Comparison of ENCODE assay signal across 18 cellular contexts in genomic region chr1:74388855-74389254, GRCh38.
DNase-seq lines count a peak whose midpoint lies in the region; ATAC-seq, FAIRE-seq and TF ChIP-seq lines count a peak whose summit lies in the region.
"Had no signal": no experiment of that assay in that cellular context is flagged by ENCODE, and none has a peak within 500 bp of the region (broad histone marks: within the 10 kb centered on the region; RNA-seq: fewer than 3 reads in every experiment).

No MANE protein-coding gene starts in this region.

- H4K91ac ChIP-seq in H1 (replicated peaks; ENCODE audit: insufficient read length, low read length) (no peak overlapping the region), trophoblast cell (ENCODE audit: low read depth, low read length) (no peak overlapping the region)

- H3K4me3 ChIP-seq in GM23338 (no peak overlapping the region), H1 (ENCODE audit: extremely low read depth in 1 of 4, insufficient read depth in 2 of 4, low read depth in 3 of 4, low read length in 4 of 4) (no peak overlapping the region), trophoblast cell (ENCODE audit: low read depth, low read length) (no peak overlapping the region), colonic mucosa (no peak overlapping the region)
- H3K4me3 ChIP-seq: GM12878 had no signal

- no peak overlapping the region for H4K5ac ChIP-seq in H1 (ENCODE audit: insufficient read length, low read depth, low read length)

- TF ChIP-seq EP300 in H1 (IDR thresholded peaks at IDR 0.05; ENCODE audit: borderline replicate concordance in 1 of 2, low read depth in 2 of 2, low read length in 2 of 2): no peak

- no peaks in the 10 kb centered on the region for H3K23me2 ChIP-seq in H1 (ENCODE audit: low read depth, low read length)

- no peak overlapping the region for H2AK5ac ChIP-seq in H1 (ENCODE audit: low read depth, low read length)
- H2AK5ac ChIP-seq in trophoblast cell (ENCODE audit: low read length): no peak overlapping the region

- H3K23ac ChIP-seq in H1 (ENCODE audit: insufficient read length): no peak overlapping the region
- no peak overlapping the region for H3K23ac ChIP-seq in trophoblast cell (ENCODE audit: low read length)

- H3K36me3 ChIP-seq in GM23338 (ENCODE audit: insufficient read depth): no peaks in the 10 kb centered on the region
- H3K36me3 ChIP-seq in H1 (ENCODE audit: control insufficient read depth in 2 of 4, insufficient read depth in 4 of 4, low read length in 3 of 4): no peaks in the 10 kb centered on the region
- H3K36me3 ChIP-seq in trophoblast cell (ENCODE audit: control insufficient read depth in 1 of 2, insufficient read depth in 2 of 2, low read length in 2 of 2): no peaks in the 10 kb centered on the region
- H3K36me3 ChIP-seq in colonic mucosa: no peaks in the 10 kb centered on the region

- H3K27ac ChIP-seq in GM23338 (ENCODE audit: low read depth) (no peak overlapping the region), H1 (ENCODE audit: low read depth, low read length) (no peak overlapping the region), trophoblast cell (ENCODE audit: low read depth, low read length) (no peak overlapping the region), colonic mucosa (no peak overlapping the region)

- intact Hi-C loops in left ventricle myocardium superior (cut with micrococcal nuclease) (no loop called here), colonic mucosa (cut with DNase I) (no loop called here)

- H3K27me3 ChIP-seq in GM23338 (ENCODE audit: insufficient read depth) (no peaks in the 10 kb centered on the region), H1 (replicated peaks in 1 of 4; ENCODE audit: control insufficient read depth in 3 of 4, extremely low read depth in 1 of 4, insufficient read depth in 3 of 4, low read length in 3 of 4) (no peaks in the 10 kb centered on the region), trophoblast cell (ENCODE audit: insufficient read depth, low read length) (no peaks in the 10 kb centered on the region), colonic mucosa (no peaks in the 10 kb centered on the region)

- H2BK15ac ChIP-seq in H1 (ENCODE audit: low read length): 0 out of 2 replicates have a peak overlapping the region, but pooled peaks have one; percentile 40

- H3K4me3 Mint-ChIP-seq in GM23338 (no peak overlapping the region), immature natural killer cell (no peak overlapping the region)
- H3K4me3 Mint-ChIP-seq: B cell; CD4-positive, alpha-beta T cell; HFFc6 had no signal

- no peak overlapping the region for H4K12ac ChIP-seq in trophoblast cell (ENCODE audit: low read depth, low read length)

- DNase-seq in GM23338 (ENCODE audit: low spot score): no peak
- no peak for DNase-seq in H1 (ENCODE audit: low read depth in 1 of 2, low spot score in 2 of 2)
- DNase-seq in left ventricle myocardium superior: no peak
- DNase-seq in trophoblast cell: peak; percentile 6 to 52
- no peak for DNase-seq in NCI-H1694 treated with DMSO at 0.1 percent for 48 hours (lab: John Stamatoyannopoulos, UW)
- DNase-seq in immature natural killer cell: no peak
- DNase-seq in colonic mucosa: no peak
- DNase-seq: C1 segment of cervical spinal cord; Calu3; CD4-positive, alpha-beta T cell; DMS 273 treated with DMSO at 0.1 percent for 48 hours; HCEC 1CT; HFFc6 had no signal

- no peaks in the 10 kb centered on the region for H3K9me3 ChIP-seq in H1 (ENCODE audit: insufficient read depth in 2 of 2, low read depth in 1 of 2, low read length in 1 of 2)
- no peaks in the 10 kb centered on the region for H3K9me3 ChIP-seq in trophoblast cell (ENCODE audit: insufficient read depth, low read depth, low read length)
- no peaks in the 10 kb centered on the region for H3K9me3 ChIP-seq in colonic mucosa

- H3K56ac ChIP-seq in H1 (replicated peaks; ENCODE audit: insufficient read length, low read depth, low read length): no peak overlapping the region

- H3K79me2 ChIP-seq in GM23338 (replicated peaks; ENCODE audit: insufficient read depth) (no peaks in the 10 kb centered on the region), H1 (ENCODE audit: control insufficient read depth in 1 of 2, insufficient read depth in 2 of 2, low read length in 2 of 2) (no peaks in the 10 kb centered on the region), trophoblast cell (ENCODE audit: control insufficient read depth, insufficient read depth, low read length, poor library complexity) (no peaks in the 10 kb centered on the region)

- 97% methylated on average over 2 of the region's 2 CpGs; no CpG with 5 or more reads in 1 of the 2 experiments for WGBS in H1 (ENCODE audit: extremely low coverage in 1 of 2, insufficient coverage in 1 of 2, insufficient read length in 1 of 2, insufficient replicate concordance in 2 of 2, low coverage in 1 of 2, low lambda C conversion rate in 2 of 2, missing lambda C conversion rate in 1 of 2), 2 experiments
- WGBS in trophoblast cell (ENCODE audit: extremely low coverage, insufficient coverage, insufficient read length): no CpG with 5 or more reads among the region's 2 CpGs

- H3K9me2 ChIP-seq in GM23338 (ENCODE audit: insufficient read depth): no peaks in the 10 kb centered on the region

- no peak for TF ChIP-seq RAD21 in H1 (IDR thresholded peaks at IDR 0.05 in 1 of 2, conservative IDR thresholded peaks at IDR 0.05 in 1 of 2; ENCODE audit: low read depth in 2 of 2, low read length in 2 of 2)

- H3K4me1 ChIP-seq in GM23338 (ENCODE audit: insufficient read depth): peaks cover 11% of the 10 kb centered on the region
- H3K4me1 ChIP-seq in H1 (replicated peaks in 1 of 4; ENCODE audit: control insufficient read depth in 3 of 4, insufficient read depth in 4 of 4, low read length in 3 of 4): peaks cover 0 to 6% (median 3%) of the 10 kb centered on the region in 4 experiments; a peak in 2 of 7 replicates
- peaks cover 4 to 10% of the 10 kb centered on the region in 2 experiments for H3K4me1 ChIP-seq in trophoblast cell (ENCODE audit: control insufficient read depth in 1 of 2, insufficient read depth in 2 of 2, low read length in 2 of 2)
- H3K4me1 ChIP-seq in colonic mucosa: no peaks in the 10 kb centered on the region

- no peak for FAIRE-seq in H1 (lab: Jason Lieb, UNC)
- FAIRE-seq: A204.1, GM12878, HepG2, HTR-8/SVneo had no signal

- TF ChIP-seq CTCF in GM23338 (conservative IDR thresholded peaks at IDR 0.05; ENCODE audit: low read depth in 2 of 2) (no peak), H1 (IDR thresholded peaks at IDR 0.05; ENCODE audit: control extremely low read depth in 1 of 3, insufficient read depth in 1 of 3, low read depth in 1 of 3, low read length in 3 of 3) (no peak), colonic mucosa (IDR thresholded peaks at IDR 0.05) (no peak)

- H3K9ac ChIP-seq in H1 (replicated peaks in 1 of 4; ENCODE audit: extremely low read depth in 1 of 4, low read depth in 3 of 4, low read length in 3 of 4) (no peak overlapping the region), trophoblast cell (ENCODE audit: low read length) (no peak overlapping the region), colonic mucosa (ENCODE audit: low read depth in 2 of 2, low read length in 2 of 2) (no peak overlapping the region)

- H2BK5ac ChIP-seq in H1 (ENCODE audit: low read depth, low read length): no peak overlapping the region
- H2BK5ac ChIP-seq in trophoblast cell (ENCODE audit: low read depth, low read length, poor library complexity): no peak overlapping the region

- no peak overlapping the region for H4K8ac ChIP-seq in H1 (ENCODE audit: extremely low read depth, insufficient read depth, low read length)
- H4K8ac ChIP-seq in trophoblast cell (ENCODE audit: low read depth, low read length): no peak overlapping the region

- H2AFZ ChIP-seq in GM23338 (peak overlapping the region; percentile 7; the same call in 1 of the 2 replicates), H1 (ENCODE audit: low read length) (no peak overlapping the region), trophoblast cell (ENCODE audit: insufficient read depth, low read length, poor library complexity) (no peak overlapping the region)

- H3K79me1 ChIP-seq in H1 (ENCODE audit: low read depth, low read length): no peaks in the 10 kb centered on the region
- peaks cover 4% of the 10 kb centered on the region for H3K79me1 ChIP-seq in trophoblast cell (ENCODE audit: low read length)

- H3K18ac ChIP-seq in H1 (ENCODE audit: extremely low read depth, low read length) (no peak overlapping the region), trophoblast cell (ENCODE audit: low read length) (no peak overlapping the region)

- CTCF ChIA-PET in H1 (lab: Charles Lee; ENCODE audit: partially characterized antibody): interaction anchor here (2.6 kb wide), 1 partner anchor 12 kb away, joined by 7 read pairs; no protein-coding TSS in a partner anchor

- H2BK20ac ChIP-seq in H1 (ENCODE audit: low read length): no peak overlapping the region

- no peaks in the 10 kb centered on the region for H3K9me3 Mint-ChIP-seq in GM23338
- H3K9me3 Mint-ChIP-seq in immature natural killer cell: peaks cover 0 to 17% (median 2%) of the 10 kb centered on the region in 6 donors
- H3K9me3 Mint-ChIP-seq: CD4-positive, alpha-beta T cell had no signal

- peaks cover 30% of the 10 kb centered on the region for H3K4me1 Mint-ChIP-seq in GM23338
- no peaks in the 10 kb centered on the region for H3K4me1 Mint-ChIP-seq in immature natural killer cell
- H3K4me1 Mint-ChIP-seq: B cell had no signal

- H2BK120ac ChIP-seq in H1 (replicated peaks; ENCODE audit: low read depth, low read length) (no peak overlapping the region), trophoblast cell (ENCODE audit: insufficient read depth, low read length, poor library complexity) (no peak overlapping the region)

- H3K14ac ChIP-seq in H1 (ENCODE audit: insufficient read length): no peak overlapping the region
- H3K14ac ChIP-seq in trophoblast cell (ENCODE audit: low read length): no peak overlapping the region

- no peaks in the 10 kb centered on the region for H3F3A ChIP-seq in GM23338 (replicated peaks; ENCODE audit: low read depth)

- H3K36me3 Mint-ChIP-seq in GM23338 (ENCODE audit: low read depth): no peaks in the 10 kb centered on the region
- H3K36me3 Mint-ChIP-seq in immature natural killer cell: no peaks in the 10 kb centered on the region

- POLR2A ChIA-PET in H1 (lab: Charles Lee; ENCODE audit: partially characterized antibody): no interaction called here

- H3K27me3 Mint-ChIP-seq in GM23338 (ENCODE audit: insufficient read depth, low read depth, poor library complexity): peaks cover 4% of the 10 kb centered on the region
- H3K27me3 Mint-ChIP-seq in immature natural killer cell (ENCODE audit: low read depth in 3 of 3): peaks cover 2% of the 10 kb centered on the region in 3 donors
- H3K27me3 Mint-ChIP-seq: B cell; CD4-positive, alpha-beta T cell had no signal

- H3K27ac Mint-ChIP-seq in GM23338 (no peak overlapping the region), immature natural killer cell (no peak overlapping the region)
- H3K27ac Mint-ChIP-seq: B cell; CD4-positive, alpha-beta T cell; HFFc6 had no signal

- no peak for TF ChIP-seq POLR2A in H1 (IDR thresholded peaks at IDR 0.05; ENCODE audit: control extremely low read depth in 1 of 2, low read depth in 2 of 2, low read length in 2 of 2)

- ATAC-seq in GM23338 (no peak), left ventricle myocardium superior (peak; percentile 74)
- ATAC-seq: GM12878, HepG2 had no signal

- H3K4ac ChIP-seq in H1 (replicated peaks; ENCODE audit: insufficient read length, low read depth, low read length): no peak overlapping the region
- no peak overlapping the region for H3K4ac ChIP-seq in trophoblast cell (ENCODE audit: low read depth, low read length)

- H2BK12ac ChIP-seq in H1 (ENCODE audit: low read depth, low read length) (no peak overlapping the region), trophoblast cell (ENCODE audit: low read length) (no peak overlapping the region)

- H4K20me1 ChIP-seq in GM23338 (replicated peaks; ENCODE audit: insufficient read depth) (no peaks in the 10 kb centered on the region), H1 (replicated peaks in 1 of 2; ENCODE audit: control insufficient read depth in 1 of 2, insufficient read depth in 2 of 2, low read length in 2 of 2) (no peaks in the 10 kb centered on the region)

- no peak overlapping the region for H3K4me2 ChIP-seq in GM23338
- H3K4me2 ChIP-seq in H1 (ENCODE audit: insufficient read depth in 1 of 2, low read depth in 2 of 2, low read length in 2 of 2): no peak overlapping the region
- no peak overlapping the region for H3K4me2 ChIP-seq in trophoblast cell (ENCODE audit: low read length)

Comparison
In these comparisons a context has a peak if more than half of its experiments do, and no peak if none do; other contexts are left out.
1. DNase-seq: peak in trophoblast cell (2 of 2); none in GM23338 (single experiment), H1 (0 of 2), left ventricle myocardium superior (single experiment), NCI-H1694 treated with DMSO at 0.1 percent for 48 hours (single experiment), immature natural killer cell (0 of 3) and colonic mucosa (single experiment).